Comparison of ENCODE assay signal across 17 cellular contexts in genomic region chrX:97168646-97169045, GRCh38.
DNase-seq lines count a peak whose midpoint lies in the region; ATAC-seq, FAIRE-seq and TF ChIP-seq lines count a peak whose summit lies in the region.
"Had no signal": no experiment of that assay in that cellular context is flagged by ENCODE, and none has a peak within 500 bp of the region (broad histone marks: within the 10 kb centered on the region; RNA-seq: fewer than 3 reads in every experiment).

No MANE protein-coding gene starts in this region.

- no peak overlapping the region for H3K4me3 ChIP-seq in GM12864 (ENCODE audit: low read depth, low read length)
- H3K4me3 ChIP-seq in GM12878 = no peak overlapping the region
- no peak overlapping the region for H3K4me3 ChIP-seq in HAP-1

- RAD21 ChIA-PET in GM12878 (lab: Charles Lee; ENCODE audit: unreplicated experiment) = no interaction called here

- H3K36me3 ChIP-seq in GM12878 (ENCODE audit: control insufficient read depth in 2 of 2, insufficient read depth in 2 of 2, low read length in 1 of 2) (no peaks in the 10 kb centered on the region), HAP-1 (replicated peaks) (no peaks in the 10 kb centered on the region)

- 50% methylated on average over 2 of the region's 2 CpGs for WGBS in GM12878 (ENCODE audit: insufficient coverage, insufficient replicate concordance, low lambda C conversion rate, missing lambda C conversion rate)

- H3K27me3 ChIP-seq in GM12878 (replicated peaks in 1 of 2; ENCODE audit: control insufficient read depth in 2 of 2, insufficient read depth in 2 of 2, low read length in 1 of 2) = no peaks in the 10 kb centered on the region
- no peaks in the 10 kb centered on the region for H3K27me3 ChIP-seq in HAP-1 (ENCODE audit: low read depth)

- H3K27ac ChIP-seq in GM12878 (ENCODE audit: control insufficient read depth, insufficient read depth) = no peak overlapping the region

- no peak overlapping the region for H3K9ac ChIP-seq in GM12878 (ENCODE audit: control insufficient read depth, insufficient read depth, low read length)

- no peaks in the 10 kb centered on the region for H3K9me3 ChIP-seq in GM12878 (replicated peaks; ENCODE audit: control insufficient read depth, insufficient read depth, low read length)
- H3K9me3 ChIP-seq in HAP-1 = no peaks in the 10 kb centered on the region

- intact Hi-C loops in GM12878 (cut with micrococcal nuclease; ENCODE audit: unreplicated experiment) = no loop called here

- no peak for TF ChIP-seq RAD21 in GM12878 (IDR thresholded peaks at IDR 0.05; ENCODE audit: insufficient read depth, low read depth, low read length)

- H3K4me1 ChIP-seq in GM12878 (ENCODE audit: control insufficient read depth, insufficient read depth, low read length) (peaks cover 3% of the 10 kb centered on the region; the same call in 1 of the 2 replicates), HAP-1 (peaks cover 12% of the 10 kb centered on the region)

- CTCF ChIA-PET in GM12878 (lab: Yijun Ruan, JAX) = no interaction called here

- no peaks in the 10 kb centered on the region for H4K20me1 ChIP-seq in GM12878 (ENCODE audit: control insufficient read depth, insufficient read depth)

- no peaks in the 10 kb centered on the region for H3K79me2 ChIP-seq in GM12878 (ENCODE audit: control insufficient read depth, insufficient read depth, low read length)

- POLR2A ChIA-PET in GM12878 (lab: Charles Lee) = no interaction called here

- no peak overlapping the region for H2AFZ ChIP-seq in GM12878 (ENCODE audit: control insufficient read depth, low read depth, low read length)

- no peak overlapping the region for H3K4me2 ChIP-seq in GM12878 (ENCODE audit: control insufficient read depth, insufficient read depth)

- TF ChIP-seq CTCF in GM12864 (IDR thresholded peaks at IDR 0.05; ENCODE audit: low read depth, low read length, missing control alignments) (no peak), GM12878 (IDR thresholded peaks at IDR 0.05 in 2 of 3, conservative IDR thresholded peaks at IDR 0.05 in 1 of 3; ENCODE audit: control insufficient read depth in 2 of 3, extremely low read depth in 1 of 3, insufficient read depth in 1 of 3, low read depth in 3 of 3, low read length in 3 of 3) (no peak)

- SMC1A ChIA-PET in GM12878 (lab: Charles Lee; ENCODE audit: uncharacterized antibody, unreplicated experiment) = no interaction called here

- peak; percentile 69 for ATAC-seq in GM19452 (IDR thresholded peaks at IDR 0.05; ENCODE audit: unreplicated experiment)
- ATAC-seq in HG03175 (IDR thresholded peaks at IDR 0.05; ENCODE audit: unreplicated experiment) = peak; percentile 71
- ATAC-seq in GM12878 = peak; percentile 66
- ATAC-seq: naive thymus-derived CD4-positive, alpha-beta T cell had no signal

- FAIRE-seq in GM12878 (lab: Jason Lieb, UNC) = no peak
- FAIRE-seq: frontal cortex had no signal

- in situ Hi-C loops in GM12878 (cut with MboI) = no loop called here
- in situ Hi-C loops in HAP-1 (cut with MboI; ENCODE audit: low sequenced_read_pairs) = loop anchor here (5.0 kb wide), 1 partner anchor 34 kb away; no protein-coding TSS in a partner anchor

- no peak for TF ChIP-seq EP300 in GM12878 (IDR thresholded peaks at IDR 0.05; ENCODE audit: borderline replicate concordance in 1 of 2, control insufficient read depth in 1 of 2, low read depth in 2 of 2, low read length in 2 of 2)

- no TSS peak for BruUV-seq in GM12878 (replicated peaks; lab: Mats Ljungman, UMichigan)

- no peak for TF ChIP-seq POLR2A in GM12878 (IDR thresholded peaks at IDR 0.05; ENCODE audit: low read depth, low read length)

- DNase-seq in GM12864 (ENCODE audit: low read depth) = peak; percentile 25
- no peak for DNase-seq in GM12878 (ENCODE audit: low read depth, low spot score)
- no peak for DNase-seq in DMS79 treated with DMSO at 0.1 percent for 48 hours (lab: John Stamatoyannopoulos, UW)
- no peak for DNase-seq in GF-D8 (lab: John Stamatoyannopoulos, UW)
- no peak for DNase-seq in HAP-1 (ENCODE audit: low spot score in 2 of 2)
- DNase-seq in T-helper 9 cell = no peak
- DNase-seq: ACHN; activated effector memory CD4-positive, alpha-beta T cell treated with Interleukin-2 at 50 U/mL for 16 hours; amniotic stem cell; CD8-positive, alpha-beta memory T cell; naive thymus-derived CD4-positive, alpha-beta T cell; NCI-H2081 treated with DMSO at 0.1 percent for 48 hours; NCI-H69; SW 1271 had no signal

TF ChIP-seq in GM12878, 131 proteins besides CTCF, POLR2A, EP300 and RAD21:
- TF ChIP-seq RELB (IDR thresholded peaks at IDR 0.05; ENCODE audit: low read depth) (no peak), PAX5 (IDR thresholded peaks at IDR 0.05; ENCODE audit: borderline replicate concordance, low read depth, low read length) (0 out of 2 replicates have a peak, but pooled peaks have one; percentile 16), SPI1 (IDR thresholded peaks at IDR 0.05; ENCODE audit: borderline replicate concordance, insufficient read depth, low read depth, low read length) (0 out of 2 replicates have a peak, but pooled peaks have one; percentile 4)
